11 cellular contexts compared by ENCODE assay signal in genomic region chr2:44802409-44803099, GRCh38.
DNase-seq lines count a peak whose midpoint lies in the region; ATAC-seq and TF ChIP-seq lines count a peak whose summit lies in the region.
"Had no signal": no experiment of that assay in that cellular context is flagged by ENCODE, and none has a peak within 500 bp of the region (broad histone marks: within the 10 kb centered on the region; RNA-seq: fewer than 3 reads in every experiment).

No MANE protein-coding gene starts in this region.

- TF ChIP-seq CTCF in gastrocnemius medialis (IDR thresholded peaks at IDR 0.05 in 4 of 5, conservative IDR thresholded peaks at IDR 0.05 in 1 of 5): no peak

- peak overlapping the region; percentile 28 for H3K4me3 Mint-ChIP-seq in T-helper 17 cell

- H3K9me3 ChIP-seq in T-helper 17 cell (ENCODE audit: control insufficient read depth, low read length, poor library complexity, severe bottlenecking) (no peaks in the 10 kb centered on the region), iPS-18a (ENCODE audit: control insufficient read depth, low read depth, low read length) (no peaks in the 10 kb centered on the region), gastrocnemius medialis (no peaks in the 10 kb centered on the region)

- no peaks in the 10 kb centered on the region for H3K36me3 ChIP-seq in iPS-18a (ENCODE audit: control insufficient read depth, low read depth, low read length)
- H3K36me3 ChIP-seq in gastrocnemius medialis: no peaks in the 10 kb centered on the region

- DNase-seq in NCI-H2227 (lab: John Stamatoyannopoulos, UW; ENCODE audit: unreplicated experiment) (peak; percentile 52), NCI-H2227 treated with DMSO at 0.1 percent for 48 hours (lab: John Stamatoyannopoulos, UW) (no peak), T-helper 17 cell (no peak), gastrocnemius medialis (no peak), NCI-H1092 treated with DMSO at 0.1 percent for 48 hours (lab: John Stamatoyannopoulos, UW) (no peak), NCI-H1105 treated with DMSO at 0.1 percent for 48 hours (lab: John Stamatoyannopoulos, UW) (no peak), C1 segment of cervical spinal cord (lab: John Stamatoyannopoulos, UW) (no peak)
- DNase-seq: effector memory CD8-positive, alpha-beta T cell; NCI-H2171 treated with DMSO at 0.1 percent for 48 hours; stimulated activated CD4-positive, alpha-beta T cell treated with anti-CD3 and anti-CD28 coated beads, Interleukin-12 subunit alpha, Interleukin-12 subunit beta, amount 100 ng/mL, for 4 hours had no signal

- no peaks in the 10 kb centered on the region for H3K36me3 Mint-ChIP-seq in T-helper 17 cell (ENCODE audit: low read depth)

- peaks cover 70% of the 10 kb centered on the region for H3K4me1 ChIP-seq in iPS-18a (ENCODE audit: control insufficient read depth, low read depth, low read length)
- peaks cover 0 to 3% of the 10 kb centered on the region in 2 donors for H3K4me1 ChIP-seq in gastrocnemius medialis

- peaks cover 8% of the 10 kb centered on the region for H3K4me1 Mint-ChIP-seq in T-helper 17 cell

- TF ChIP-seq POLR2A in gastrocnemius medialis (IDR thresholded peaks at IDR 0.05): no peak

- no peak overlapping the region for H3K27ac Mint-ChIP-seq in T-helper 17 cell
- H3K27ac Mint-ChIP-seq: effector memory CD8-positive, alpha-beta T cell had no signal

- H3K27me3 ChIP-seq in iPS-18a (ENCODE audit: control insufficient read depth, insufficient read depth, low read length) (peaks cover 97% of the 10 kb centered on the region), gastrocnemius medialis (peaks cover 63 to 80% (median 80%) of the 10 kb centered on the region in 3 donors)

- H3K4me3 ChIP-seq in iPS-18a (ENCODE audit: low read length) (peak overlapping the region; percentile 50), gastrocnemius medialis (peak overlapping the region in 3 of 4 donors; percentile 14 to 41 (median 37))

- intact Hi-C loops in gastrocnemius medialis (cut with DNase I; ENCODE audit: low total_unique reads): no loop called here

- H3K27me3 Mint-ChIP-seq in T-helper 17 cell: peaks cover 88% of the 10 kb centered on the region

- in situ Hi-C loops in gastrocnemius medialis (cut with MboI; ENCODE audit: low sequenced_read_pairs in 4 of 4): no loop called here

- peak overlapping the region; percentile 24 for H3K9ac ChIP-seq in iPS-18a (ENCODE audit: low read length)

- H3K27ac ChIP-seq in iPS-18a (ENCODE audit: low read length) (no peak overlapping the region), gastrocnemius medialis (no peak overlapping the region)

- no peak for ATAC-seq in T-helper 17 cell
- no peak for ATAC-seq in gastrocnemius medialis
- ATAC-seq: effector memory CD8-positive, alpha-beta T cell had no signal
